1 cellular context compared by ENCODE assay signal in the genomic region with DNA sequence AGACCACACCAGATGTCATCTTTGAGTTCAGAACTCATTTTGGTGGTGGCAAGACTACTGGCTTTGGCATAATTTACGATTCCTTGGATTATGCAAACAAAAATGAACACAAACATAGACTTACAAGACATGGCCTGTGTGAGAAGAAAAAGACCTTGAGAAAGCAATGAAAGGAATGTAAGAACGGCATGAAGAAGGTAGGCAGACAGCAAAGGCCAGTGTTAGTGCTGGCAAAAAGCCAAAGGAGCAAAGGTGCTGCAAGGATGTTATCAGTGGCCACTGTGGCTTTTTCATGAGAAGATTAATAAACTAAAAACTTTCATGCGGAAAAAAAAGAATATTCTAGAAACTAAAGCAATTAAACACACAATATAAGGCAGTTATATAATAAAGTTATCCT.
TF ChIP-seq lines count a peak whose summit lies in the region.

No MANE protein-coding gene starts in this region.

TF ChIP-seq in HepG2, 621 proteins besides CTCF, POLR2A, EP300 and RAD21:
- TF ChIP-seq, protein P1, sequence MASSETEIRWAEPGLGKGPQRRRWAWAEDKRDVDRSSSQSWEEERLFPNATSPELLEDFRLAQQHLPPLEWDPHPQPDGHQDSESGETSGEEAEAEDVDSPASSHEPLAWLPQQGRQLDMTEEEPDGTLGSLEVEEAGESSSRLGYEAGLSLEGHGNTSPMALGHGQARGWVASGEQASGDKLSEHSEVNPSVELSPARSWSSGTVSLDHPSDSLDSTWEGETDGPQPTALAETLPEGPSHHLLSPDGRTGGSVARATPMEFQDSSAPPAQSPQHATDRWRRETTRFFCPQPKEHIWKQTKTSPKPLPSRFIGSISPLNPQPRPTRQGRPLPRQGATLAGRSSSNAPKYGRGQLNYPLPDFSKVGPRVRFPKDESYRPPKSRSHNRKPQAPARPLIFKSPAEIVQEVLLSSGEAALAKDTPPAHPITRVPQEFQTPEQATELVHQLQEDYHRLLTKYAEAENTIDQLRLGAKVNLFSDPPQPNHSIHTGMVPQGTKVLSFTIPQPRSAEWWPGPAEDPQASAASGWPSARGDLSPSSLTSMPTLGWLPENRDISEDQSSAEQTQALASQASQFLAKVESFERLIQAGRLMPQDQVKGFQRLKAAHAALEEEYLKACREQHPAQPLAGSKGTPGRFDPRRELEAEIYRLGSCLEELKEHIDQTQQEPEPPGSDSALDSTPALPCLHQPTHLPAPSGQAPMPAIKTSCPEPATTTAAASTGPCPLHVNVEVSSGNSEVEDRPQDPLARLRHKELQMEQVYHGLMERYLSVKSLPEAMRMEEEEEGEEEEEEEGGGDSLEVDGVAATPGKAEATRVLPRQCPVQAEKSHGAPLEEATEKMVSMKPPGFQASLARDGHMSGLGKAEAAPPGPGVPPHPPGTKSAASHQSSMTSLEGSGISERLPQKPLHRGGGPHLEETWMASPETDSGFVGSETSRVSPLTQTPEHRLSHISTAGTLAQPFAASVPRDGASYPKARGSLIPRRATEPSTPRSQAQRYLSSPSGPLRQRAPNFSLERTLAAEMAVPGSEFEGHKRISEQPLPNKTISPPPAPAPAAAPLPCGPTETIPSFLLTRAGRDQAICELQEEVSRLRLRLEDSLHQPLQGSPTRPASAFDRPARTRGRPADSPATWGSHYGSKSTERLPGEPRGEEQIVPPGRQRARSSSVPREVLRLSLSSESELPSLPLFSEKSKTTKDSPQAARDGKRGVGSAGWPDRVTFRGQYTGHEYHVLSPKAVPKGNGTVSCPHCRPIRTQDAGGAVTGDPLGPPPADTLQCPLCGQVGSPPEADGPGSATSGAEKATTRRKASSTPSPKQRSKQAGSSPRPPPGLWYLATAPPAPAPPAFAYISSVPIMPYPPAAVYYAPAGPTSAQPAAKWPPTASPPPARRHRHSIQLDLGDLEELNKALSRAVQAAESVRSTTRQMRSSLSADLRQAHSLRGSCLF (CRISPR knock-in tag; IDR thresholded peaks at IDR 0.05; ENCODE audit: borderline replicate concordance) = no peak
- TF ChIP-seq, protein P2, sequence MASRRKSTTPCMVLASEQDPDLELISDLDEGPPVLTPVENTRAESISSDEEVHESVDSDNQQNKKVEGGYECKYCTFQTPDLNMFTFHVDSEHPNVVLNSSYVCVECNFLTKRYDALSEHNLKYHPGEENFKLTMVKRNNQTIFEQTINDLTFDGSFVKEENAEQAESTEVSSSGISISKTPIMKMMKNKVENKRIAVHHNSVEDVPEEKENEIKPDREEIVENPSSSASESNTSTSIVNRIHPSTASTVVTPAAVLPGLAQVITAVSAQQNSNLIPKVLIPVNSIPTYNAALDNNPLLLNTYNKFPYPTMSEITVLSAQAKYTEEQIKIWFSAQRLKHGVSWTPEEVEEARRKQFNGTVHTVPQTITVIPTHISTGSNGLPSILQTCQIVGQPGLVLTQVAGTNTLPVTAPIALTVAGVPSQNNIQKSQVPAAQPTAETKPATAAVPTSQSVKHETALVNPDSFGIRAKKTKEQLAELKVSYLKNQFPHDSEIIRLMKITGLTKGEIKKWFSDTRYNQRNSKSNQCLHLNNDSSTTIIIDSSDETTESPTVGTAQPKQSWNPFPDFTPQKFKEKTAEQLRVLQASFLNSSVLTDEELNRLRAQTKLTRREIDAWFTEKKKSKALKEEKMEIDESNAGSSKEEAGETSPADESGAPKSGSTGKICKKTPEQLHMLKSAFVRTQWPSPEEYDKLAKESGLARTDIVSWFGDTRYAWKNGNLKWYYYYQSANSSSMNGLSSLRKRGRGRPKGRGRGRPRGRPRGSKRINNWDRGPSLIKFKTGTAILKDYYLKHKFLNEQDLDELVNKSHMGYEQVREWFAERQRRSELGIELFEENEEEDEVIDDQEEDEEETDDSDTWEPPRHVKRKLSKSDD (CRISPR knock-in tag; IDR thresholded peaks at IDR 0.05; ENCODE audit: low read depth) = no peak
- TF ChIP-seq MBD4 (IDR thresholded peaks at IDR 0.05; ENCODE audit: borderline replicate concordance, low read length) (no peak), ZNF180 (CRISPR knock-in tag; IDR thresholded peaks at IDR 0.05; ENCODE audit: borderline replicate concordance, low read depth) (no peak), ZFY (CRISPR knock-in tag; IDR thresholded peaks at IDR 0.05) (no peak), ATF7-NPFF (CRISPR knock-in tag; IDR thresholded peaks at IDR 0.05; ENCODE audit: low read depth) (no peak), KLF11 (CRISPR knock-in tag; IDR thresholded peaks at IDR 0.05) (no peak), POGZ (CRISPR knock-in tag; IDR thresholded peaks at IDR 0.05) (no peak), EEA1 (CRISPR knock-in tag; IDR thresholded peaks at IDR 0.05; ENCODE audit: borderline replicate concordance) (no peak), TBL1XR1 (IDR thresholded peaks at IDR 0.05; ENCODE audit: borderline replicate concordance, low read length, partially characterized antibody) (no peak), SMAD1 (CRISPR knock-in tag; IDR thresholded peaks at IDR 0.05; ENCODE audit: borderline replicate concordance, low read depth) (no peak), MAFK (conservative IDR thresholded peaks at IDR 0.05 in 1 of 2, IDR thresholded peaks at IDR 0.05 in 1 of 2; ENCODE audit: low read length in 2 of 2) (no peak)
